16 cellular contexts compared by ENCODE assay signal in genomic region chr3:51591231-51591630, GRCh38. TPM values are rescaled to one million over a fixed set of nuclear protein-coding genes. Genes with fewer than 3 reads are reported as not detected.
A peak's percentile ranks its signal among the peaks of the same experiment; 100 is the strongest.
DNase-seq lines count a peak whose midpoint lies in the region; ATAC-seq and TF ChIP-seq lines count a peak whose summit lies in the region.
"Had no signal": no experiment of that assay in that cellular context is flagged by ENCODE, and none has a peak within 500 bp of the region (broad histone marks: within the 10 kb centered on the region; RNA-seq: fewer than 3 reads in every experiment).

No MANE protein-coding gene starts in this region.

- H3K79me2 ChIP-seq in GM23248 (ENCODE audit: insufficient read depth): peaks cover 80% of the 10 kb centered on the region

- H3K36me3 ChIP-seq in GM23248 (ENCODE audit: low read depth) (no peaks in the 10 kb centered on the region), gastrocnemius medialis (peaks cover 0 to 18% of the 10 kb centered on the region in 2 donors)

- H3K9me2 ChIP-seq in GM23248 (ENCODE audit: insufficient read depth): no peaks in the 10 kb centered on the region

- intact Hi-C loops in gastrocnemius medialis (cut with DNase I; ENCODE audit: low total_unique reads): no loop called here

- H3K27ac ChIP-seq in GM23248: no peak overlapping the region
- H3K27ac ChIP-seq in caudate nucleus (ENCODE audit: low read depth, low read length): no peak overlapping the region
- H3K27ac ChIP-seq in gastrocnemius medialis: no peak overlapping the region
- H3K27ac ChIP-seq: BLaER1 treated with 17β-estradiol and CSF1 and Interleukin-3, amounts not matched to agents 10 nM and 100 nM; SK-N-MC had no signal

- WGBS in GM23248 (ENCODE audit: low coverage in 1 of 2, low lambda C conversion rate in 2 of 2, missing lambda C conversion rate in 2 of 2), 2 experiments: 26 to 31% methylated on average over 5 of the region's 5 CpGs

- no peak for TF ChIP-seq CTCF in gastrocnemius medialis (IDR thresholded peaks at IDR 0.05 in 4 of 5, conservative IDR thresholded peaks at IDR 0.05 in 1 of 5)

- H3F3A ChIP-seq in GM23248 (ENCODE audit: insufficient read depth): peaks cover 8% of the 10 kb centered on the region

- ATAC-seq in HG02642 (IDR thresholded peaks at IDR 0.05; ENCODE audit: poor library complexity, unreplicated experiment): no peak
- no peak for ATAC-seq in gastrocnemius medialis
- ATAC-seq: HCT116, PC-3 had no signal

- no peak overlapping the region for H3K4me2 ChIP-seq in GM23248 (ENCODE audit: unreplicated experiment)
- H3K4me2 ChIP-seq: BLaER1 treated with 17β-estradiol and CSF1 and Interleukin-3, amounts not matched to agents 10 nM and 100 nM had no signal

- H3K9me3 ChIP-seq in GM23248 (ENCODE audit: low read depth) (no peaks in the 10 kb centered on the region), gastrocnemius medialis (no peaks in the 10 kb centered on the region)
- H3K9me3 ChIP-seq: BLaER1 treated with 17β-estradiol and CSF1 and Interleukin-3, amounts not matched to agents 10 nM and 100 nM had no signal

- peak; percentile 35 for DNase-seq in GM23248
- DNase-seq in amniotic epithelial cell (ENCODE audit: low read depth): peak; percentile 78
- peak; percentile 59 for DNase-seq in iris pigment epithelial cell (ENCODE audit: low read depth)
- peak; percentile 32 for DNase-seq in smooth muscle cell of the brain vasculature (ENCODE audit: low read depth, low spot score)
- DNase-seq in caudate nucleus (lab: John Stamatoyannopoulos, UW): no peak
- DNase-seq in gastrocnemius medialis: no peak
- DNase-seq in germinal center (ENCODE audit: low spot score): no peak
- DNase-seq: KBM-7, NCI-H1092, NCI-H2107, NCI-H69, PC-3 had no signal

- TF ChIP-seq POLR2A in gastrocnemius medialis (IDR thresholded peaks at IDR 0.05): no peak

- no peaks in the 10 kb centered on the region for H3K27me3 ChIP-seq in GM23248 (replicated peaks; ENCODE audit: insufficient read depth)
- no peaks in the 10 kb centered on the region for H3K27me3 ChIP-seq in gastrocnemius medialis
- H3K27me3 ChIP-seq: BLaER1 treated with 17β-estradiol and CSF1 and Interleukin-3, amounts not matched to agents 10 nM and 100 nM had no signal

- in situ Hi-C loops in GM23248 (cut with MboI): no loop called here
- in situ Hi-C loops in gastrocnemius medialis (cut with MboI; ENCODE audit: low sequenced_read_pairs in 4 of 4): no loop called here

- H3K4me1 ChIP-seq in GM23248 (ENCODE audit: insufficient read depth) (peaks cover 4% of the 10 kb centered on the region; the same call in 1 of the 2 replicates), gastrocnemius medialis (no peaks in the 10 kb centered on the region)

- H3K9ac ChIP-seq in GM23248: no peak overlapping the region
- H3K9ac ChIP-seq: BLaER1 treated with 17β-estradiol and CSF1 and Interleukin-3, amounts not matched to agents 10 nM and 100 nM had no signal

- no peak overlapping the region for H3K4me3 ChIP-seq in GM23248
- H3K4me3 ChIP-seq in gastrocnemius medialis: no peak overlapping the region
- H3K4me3 ChIP-seq: BLaER1 treated with 17β-estradiol and CSF1 and Interleukin-3, amounts not matched to agents 10 nM and 100 nM; SK-N-MC had no signal

- H2AFZ ChIP-seq in GM23248: no peak overlapping the region

- H4K20me1 ChIP-seq in GM23248 (ENCODE audit: insufficient read depth): no peaks in the 10 kb centered on the region

RNA-seq across cellular contexts. Expression of gene RAD54L2, which starts 52.7 kb away (rescaled TPM):
- 8.5 and 14.2 TPM in 2 replicates for total RNA-seq in GM23248 (2014; rRNA removed; shearing (Covaris generic))
- 9.2 TPM in 2 replicates for polyA plus RNA-seq in GM23248 (2016; fragmentation: Nextera tagmentation; extraction: Ambion mirVana)
- total RNA-seq in gastrocnemius medialis: 10 to 100 TPM in 3 of 4 donors, 1 to 10 TPM in 1; 8.8 to 11.2 (median 10.4) TPM

Comparison
In these comparisons a context has a peak if more than half of its experiments do, and no peak if none do; other contexts are left out.
1. DNase-seq: peak in GM23248 (single experiment), amniotic epithelial cell (single experiment), iris pigment epithelial cell (single experiment) and smooth muscle cell of the brain vasculature (single experiment); none in caudate nucleus (0 of 61), gastrocnemius medialis (0 of 2) and germinal center (single experiment).